ENCODE assay signal across 1 cellular context in the genomic region with DNA sequence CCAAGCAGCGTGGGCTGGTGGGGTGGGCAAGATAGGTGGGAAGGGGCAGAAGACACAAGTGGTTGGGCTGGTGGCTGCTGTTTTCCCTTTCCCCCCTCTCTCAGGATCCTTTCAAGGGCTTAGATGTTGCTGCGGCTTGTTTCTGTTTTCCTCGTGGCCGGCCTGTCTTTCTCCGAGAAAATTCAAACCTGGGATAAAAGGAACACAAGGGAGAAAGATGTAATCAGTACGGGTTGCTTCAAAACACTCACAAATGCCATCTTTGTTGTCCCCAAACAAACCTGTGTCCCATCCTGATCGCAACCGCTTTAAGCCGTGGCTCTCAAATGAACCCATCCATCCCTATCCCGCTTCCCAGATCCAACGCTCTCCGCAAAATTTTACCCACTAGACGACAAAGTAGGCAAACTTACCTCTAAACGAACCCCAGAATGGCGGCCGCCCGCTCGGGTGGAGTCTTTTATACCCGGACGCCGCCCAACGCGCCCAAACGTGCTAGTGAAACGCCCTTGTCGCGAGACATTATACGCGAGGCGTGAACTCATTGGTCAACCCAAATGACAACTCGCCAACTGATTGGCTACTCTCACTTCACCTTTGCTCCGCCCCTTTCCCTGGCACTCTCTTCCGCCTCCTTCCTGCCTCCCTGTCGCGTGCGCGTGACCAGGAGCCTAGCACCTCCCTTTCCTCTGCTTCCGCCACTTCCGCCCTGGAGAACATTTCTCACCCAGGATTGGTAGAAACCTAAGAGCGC.
A peak's percentile ranks its signal among the peaks of the same experiment; 100 is the strongest.
TF ChIP-seq lines count a peak whose summit lies in the region.

A gene (minus strand): TSS at position 433 of the 754 bp plus-strand sequence. CDS start 7,299 bp downstream, outside the sequence.

TF ChIP-seq in HepG2, 621 proteins besides CTCF, POLR2A, EP300 and RAD21 (continued from another document and continues in another):
- TF ChIP-seq, protein P1, sequence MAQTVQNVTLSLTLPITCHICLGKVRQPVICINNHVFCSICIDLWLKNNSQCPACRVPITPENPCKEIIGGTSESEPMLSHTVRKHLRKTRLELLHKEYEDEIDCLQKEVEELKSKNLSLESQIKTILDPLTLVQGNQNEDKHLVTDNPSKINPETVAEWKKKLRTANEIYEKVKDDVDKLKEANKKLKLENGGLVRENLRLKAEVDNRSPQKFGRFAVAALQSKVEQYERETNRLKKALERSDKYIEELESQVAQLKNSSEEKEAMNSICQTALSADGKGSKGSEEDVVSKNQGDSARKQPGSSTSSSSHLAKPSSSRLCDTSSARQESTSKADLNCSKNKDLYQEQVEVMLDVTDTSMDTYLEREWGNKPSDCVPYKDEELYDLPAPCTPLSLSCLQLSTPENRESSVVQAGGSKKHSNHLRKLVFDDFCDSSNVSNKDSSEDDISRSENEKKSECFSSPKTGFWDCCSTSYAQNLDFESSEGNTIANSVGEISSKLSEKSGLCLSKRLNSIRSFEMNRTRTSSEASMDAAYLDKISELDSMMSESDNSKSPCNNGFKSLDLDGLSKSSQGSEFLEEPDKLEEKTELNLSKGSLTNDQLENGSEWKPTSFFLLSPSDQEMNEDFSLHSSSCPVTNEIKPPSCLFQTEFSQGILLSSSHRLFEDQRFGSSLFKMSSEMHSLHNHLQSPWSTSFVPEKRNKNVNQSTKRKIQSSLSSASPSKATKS (CRISPR knock-in tag; IDR thresholded peaks at IDR 0.05): no peak
- TF ChIP-seq, protein P2, sequence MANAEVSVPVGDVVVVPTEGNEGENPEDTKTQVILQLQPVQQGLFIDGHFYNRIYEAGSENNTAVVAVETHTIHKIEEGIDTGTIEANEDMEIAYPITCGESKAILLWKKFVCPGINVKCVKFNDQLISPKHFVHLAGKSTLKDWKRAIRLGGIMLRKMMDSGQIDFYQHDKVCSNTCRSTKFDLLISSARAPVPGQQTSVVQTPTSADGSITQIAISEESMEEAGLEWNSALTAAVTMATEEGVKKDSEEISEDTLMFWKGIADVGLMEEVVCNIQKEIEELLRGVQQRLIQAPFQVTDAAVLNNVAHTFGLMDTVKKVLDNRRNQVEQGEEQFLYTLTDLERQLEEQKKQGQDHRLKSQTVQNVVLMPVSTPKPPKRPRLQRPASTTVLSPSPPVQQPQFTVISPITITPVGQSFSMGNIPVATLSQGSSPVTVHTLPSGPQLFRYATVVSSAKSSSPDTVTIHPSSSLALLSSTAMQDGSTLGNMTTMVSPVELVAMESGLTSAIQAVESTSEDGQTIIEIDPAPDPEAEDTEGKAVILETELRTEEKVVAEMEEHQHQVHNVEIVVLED (CRISPR knock-in tag; IDR thresholded peaks at IDR 0.05; ENCODE audit: borderline replicate concordance): peak; percentile 97
- TF ChIP-seq ZNF549 (CRISPR knock-in tag; IDR thresholded peaks at IDR 0.05) (no peak), ZNF780A (CRISPR knock-in tag; IDR thresholded peaks at IDR 0.05) (no peak), ZNF83 (CRISPR knock-in tag; IDR thresholded peaks at IDR 0.05; ENCODE audit: borderline replicate concordance) (0 out of 2 replicates have a peak, but pooled peaks have one; percentile 87), DNMT3B (CRISPR knock-in tag; conservative IDR thresholded peaks at IDR 0.05) (peak; percentile 90; the same call in 1 of the 2 replicates), SAFB2 (CRISPR knock-in tag; IDR thresholded peaks at IDR 0.05; ENCODE audit: borderline replicate concordance, low read depth) (0 out of 2 replicates have a peak, but pooled peaks have one; percentile 83), MYNN (CRISPR knock-in tag; IDR thresholded peaks at IDR 0.05; ENCODE audit: low read depth) (peak; percentile 64; the same call in 1 of the 2 replicates), ZNF556 (CRISPR knock-in tag; IDR thresholded peaks at IDR 0.05; ENCODE audit: borderline replicate concordance) (no peak), RARA (CRISPR knock-in tag; IDR thresholded peaks at IDR 0.05) (peak; percentile 48; the same call in 1 of the 2 replicates), REPIN1 (CRISPR knock-in tag; IDR thresholded peaks at IDR 0.05; ENCODE audit: borderline replicate concordance, low read depth) (peak; percentile 90), THAP11 (CRISPR knock-in tag; IDR thresholded peaks at IDR 0.05) (peak; percentile 93), ZSCAN21 (CRISPR knock-in tag; IDR thresholded peaks at IDR 0.05; ENCODE audit: borderline replicate concordance) (peak; percentile 72; the same call in 1 of the 2 replicates), BRD4 (CRISPR knock-in tag; IDR thresholded peaks at IDR 0.05) (peak; percentile 90), RAD51 (IDR thresholded peaks at IDR 0.05; ENCODE audit: borderline replicate concordance) (peak; percentile 46), ARNTL (CRISPR knock-in tag; IDR thresholded peaks at IDR 0.05) (peak; percentile 92), ESRRA (CRISPR knock-in tag; IDR thresholded peaks at IDR 0.05; ENCODE audit: low read depth) (peak; percentile 25), ZNF577 (CRISPR knock-in tag; IDR thresholded peaks at IDR 0.05; ENCODE audit: borderline replicate concordance, low read depth) (no peak), ZNF569 (CRISPR knock-in tag; IDR thresholded peaks at IDR 0.05; ENCODE audit: borderline replicate concordance) (no peak), SIX1 (CRISPR knock-in tag; IDR thresholded peaks at IDR 0.05; ENCODE audit: borderline replicate concordance) (peak; percentile 33), KLF15 (CRISPR knock-in tag; IDR thresholded peaks at IDR 0.05; ENCODE audit: borderline replicate concordance) (no peak; the same call in 1 of the 2 replicates), ZNF543 (CRISPR knock-in tag; IDR thresholded peaks at IDR 0.05) (0 out of 2 replicates have a peak, but pooled peaks have one; percentile 77), CHD4 (IDR thresholded peaks at IDR 0.05; ENCODE audit: borderline replicate concordance, low read length) (no peak), ZNF30 (CRISPR knock-in tag; IDR thresholded peaks at IDR 0.05) (0 out of 2 replicates have a peak, but pooled peaks have one; percentile 19), ZNF33B (CRISPR knock-in tag; IDR thresholded peaks at IDR 0.05) (peak; percentile 89; the same call in 1 of the 2 replicates), CC2D1A (CRISPR knock-in tag; IDR thresholded peaks at IDR 0.05) (no peak), PAX8 (CRISPR knock-in tag; IDR thresholded peaks at IDR 0.05; ENCODE audit: borderline replicate concordance) (no peak), AGO1 (IDR thresholded peaks at IDR 0.05; ENCODE audit: low read depth, low read length, poor library complexity, severe bottlenecking) (no peak), ZNF670 (CRISPR knock-in tag; IDR thresholded peaks at IDR 0.05; ENCODE audit: borderline replicate concordance) (no peak; the same call in 1 of the 2 replicates), ZNF432 (CRISPR knock-in tag; IDR thresholded peaks at IDR 0.05; ENCODE audit: borderline replicate concordance) (no peak), NCOR1 (IDR thresholded peaks at IDR 0.05; ENCODE audit: borderline replicate concordance, low read length) (peak; percentile 60; the same call in 1 of the 2 replicates), GPN1 (CRISPR knock-in tag; IDR thresholded peaks at IDR 0.05; ENCODE audit: borderline replicate concordance) (no peak)
- TF ChIP-seq, protein P3, sequence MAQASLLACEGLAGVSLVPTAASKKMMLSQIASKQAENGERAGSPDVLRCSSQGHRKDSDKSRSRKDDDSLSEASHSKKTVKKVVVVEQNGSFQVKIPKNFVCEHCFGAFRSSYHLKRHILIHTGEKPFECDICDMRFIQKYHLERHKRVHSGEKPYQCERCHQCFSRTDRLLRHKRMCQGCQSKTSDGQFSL (CRISPR knock-in tag; IDR thresholded peaks at IDR 0.05): no peak
- TF ChIP-seq, protein P4, sequence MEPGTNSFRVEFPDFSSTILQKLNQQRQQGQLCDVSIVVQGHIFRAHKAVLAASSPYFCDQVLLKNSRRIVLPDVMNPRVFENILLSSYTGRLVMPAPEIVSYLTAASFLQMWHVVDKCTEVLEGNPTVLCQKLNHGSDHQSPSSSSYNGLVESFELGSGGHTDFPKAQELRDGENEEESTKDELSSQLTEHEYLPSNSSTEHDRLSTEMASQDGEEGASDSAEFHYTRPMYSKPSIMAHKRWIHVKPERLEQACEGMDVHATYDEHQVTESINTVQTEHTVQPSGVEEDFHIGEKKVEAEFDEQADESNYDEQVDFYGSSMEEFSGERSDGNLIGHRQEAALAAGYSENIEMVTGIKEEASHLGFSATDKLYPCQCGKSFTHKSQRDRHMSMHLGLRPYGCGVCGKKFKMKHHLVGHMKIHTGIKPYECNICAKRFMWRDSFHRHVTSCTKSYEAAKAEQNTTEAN (CRISPR knock-in tag; conservative IDR thresholded peaks at IDR 0.05): 0 out of 2 replicates have a peak, but pooled peaks have one; percentile 28
- TF ChIP-seq, protein P5, sequence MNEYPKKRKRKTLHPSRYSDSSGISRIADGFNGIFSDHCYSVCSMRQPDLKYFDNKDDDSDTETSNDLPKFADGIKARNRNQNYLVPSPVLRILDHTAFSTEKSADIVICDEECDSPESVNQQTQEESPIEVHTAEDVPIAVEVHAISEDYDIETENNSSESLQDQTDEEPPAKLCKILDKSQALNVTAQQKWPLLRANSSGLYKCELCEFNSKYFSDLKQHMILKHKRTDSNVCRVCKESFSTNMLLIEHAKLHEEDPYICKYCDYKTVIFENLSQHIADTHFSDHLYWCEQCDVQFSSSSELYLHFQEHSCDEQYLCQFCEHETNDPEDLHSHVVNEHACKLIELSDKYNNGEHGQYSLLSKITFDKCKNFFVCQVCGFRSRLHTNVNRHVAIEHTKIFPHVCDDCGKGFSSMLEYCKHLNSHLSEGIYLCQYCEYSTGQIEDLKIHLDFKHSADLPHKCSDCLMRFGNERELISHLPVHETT (CRISPR knock-in tag; conservative IDR thresholded peaks at IDR 0.05): peak; percentile 56; the same call in 1 of the 2 replicates
- TF ChIP-seq, protein P6, sequence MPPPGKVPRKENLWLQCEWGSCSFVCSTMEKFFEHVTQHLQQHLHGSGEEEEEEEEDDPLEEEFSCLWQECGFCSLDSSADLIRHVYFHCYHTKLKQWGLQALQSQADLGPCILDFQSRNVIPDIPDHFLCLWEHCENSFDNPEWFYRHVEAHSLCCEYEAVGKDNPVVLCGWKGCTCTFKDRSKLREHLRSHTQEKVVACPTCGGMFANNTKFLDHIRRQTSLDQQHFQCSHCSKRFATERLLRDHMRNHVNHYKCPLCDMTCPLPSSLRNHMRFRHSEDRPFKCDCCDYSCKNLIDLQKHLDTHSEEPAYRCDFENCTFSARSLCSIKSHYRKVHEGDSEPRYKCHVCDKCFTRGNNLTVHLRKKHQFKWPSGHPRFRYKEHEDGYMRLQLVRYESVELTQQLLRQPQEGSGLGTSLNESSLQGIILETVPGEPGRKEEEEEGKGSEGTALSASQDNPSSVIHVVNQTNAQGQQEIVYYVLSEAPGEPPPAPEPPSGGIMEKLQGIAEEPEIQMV (CRISPR knock-in tag; IDR thresholded peaks at IDR 0.05; ENCODE audit: low read depth): peak; percentile 71; the same call in 1 of the 2 replicates
- TF ChIP-seq, protein P7, sequence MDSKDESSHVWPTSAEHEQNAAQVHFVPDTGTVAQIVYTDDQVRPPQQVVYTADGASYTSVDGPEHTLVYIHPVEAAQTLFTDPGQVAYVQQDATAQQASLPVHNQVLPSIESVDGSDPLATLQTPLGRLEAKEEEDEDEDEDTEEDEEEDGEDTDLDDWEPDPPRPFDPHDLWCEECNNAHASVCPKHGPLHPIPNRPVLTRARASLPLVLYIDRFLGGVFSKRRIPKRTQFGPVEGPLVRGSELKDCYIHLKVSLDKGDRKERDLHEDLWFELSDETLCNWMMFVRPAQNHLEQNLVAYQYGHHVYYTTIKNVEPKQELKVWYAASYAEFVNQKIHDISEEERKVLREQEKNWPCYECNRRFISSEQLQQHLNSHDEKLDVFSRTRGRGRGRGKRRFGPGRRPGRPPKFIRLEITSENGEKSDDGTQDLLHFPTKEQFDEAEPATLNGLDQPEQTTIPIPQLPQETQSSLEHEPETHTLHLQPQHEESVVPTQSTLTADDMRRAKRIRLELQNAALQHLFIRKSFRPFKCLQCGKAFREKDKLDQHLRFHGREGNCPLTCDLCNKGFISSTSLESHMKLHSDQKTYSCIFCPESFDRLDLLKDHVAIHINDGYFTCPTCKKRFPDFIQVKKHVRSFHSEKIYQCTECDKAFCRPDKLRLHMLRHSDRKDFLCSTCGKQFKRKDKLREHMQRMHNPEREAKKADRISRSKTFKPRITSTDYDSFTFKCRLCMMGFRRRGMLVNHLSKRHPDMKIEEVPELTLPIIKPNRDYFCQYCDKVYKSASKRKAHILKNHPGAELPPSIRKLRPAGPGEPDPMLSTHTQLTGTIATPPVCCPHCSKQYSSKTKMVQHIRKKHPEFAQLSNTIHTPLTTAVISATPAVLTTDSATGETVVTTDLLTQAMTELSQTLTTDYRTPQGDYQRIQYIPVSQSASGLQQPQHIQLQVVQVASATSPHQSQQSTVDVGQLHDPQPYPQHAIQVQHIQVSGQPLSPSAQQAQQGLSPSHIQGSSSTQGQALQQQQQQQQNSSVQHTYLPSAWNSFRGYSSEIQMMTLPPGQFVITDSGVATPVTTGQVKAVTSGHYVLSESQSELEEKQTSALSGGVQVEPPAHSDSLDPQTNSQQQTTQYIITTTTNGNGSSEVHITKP (CRISPR knock-in tag; IDR thresholded peaks at IDR 0.05; ENCODE audit: low read depth): no peak; the same call in none of the 2 replicates
- TF ChIP-seq, protein P8, sequence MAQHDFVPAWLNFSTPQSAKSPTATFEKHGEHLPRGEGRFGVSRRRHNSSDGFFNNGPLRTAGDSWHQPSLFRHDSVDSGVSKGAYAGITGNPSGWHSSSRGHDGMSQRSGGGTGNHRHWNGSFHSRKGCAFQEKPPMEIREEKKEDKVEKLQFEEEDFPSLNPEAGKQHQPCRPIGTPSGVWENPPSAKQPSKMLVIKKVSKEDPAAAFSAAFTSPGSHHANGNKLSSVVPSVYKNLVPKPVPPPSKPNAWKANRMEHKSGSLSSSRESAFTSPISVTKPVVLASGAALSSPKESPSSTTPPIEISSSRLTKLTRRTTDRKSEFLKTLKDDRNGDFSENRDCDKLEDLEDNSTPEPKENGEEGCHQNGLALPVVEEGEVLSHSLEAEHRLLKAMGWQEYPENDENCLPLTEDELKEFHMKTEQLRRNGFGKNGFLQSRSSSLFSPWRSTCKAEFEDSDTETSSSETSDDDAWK (CRISPR knock-in tag; IDR thresholded peaks at IDR 0.05): no peak
- TF ChIP-seq, protein P9, sequence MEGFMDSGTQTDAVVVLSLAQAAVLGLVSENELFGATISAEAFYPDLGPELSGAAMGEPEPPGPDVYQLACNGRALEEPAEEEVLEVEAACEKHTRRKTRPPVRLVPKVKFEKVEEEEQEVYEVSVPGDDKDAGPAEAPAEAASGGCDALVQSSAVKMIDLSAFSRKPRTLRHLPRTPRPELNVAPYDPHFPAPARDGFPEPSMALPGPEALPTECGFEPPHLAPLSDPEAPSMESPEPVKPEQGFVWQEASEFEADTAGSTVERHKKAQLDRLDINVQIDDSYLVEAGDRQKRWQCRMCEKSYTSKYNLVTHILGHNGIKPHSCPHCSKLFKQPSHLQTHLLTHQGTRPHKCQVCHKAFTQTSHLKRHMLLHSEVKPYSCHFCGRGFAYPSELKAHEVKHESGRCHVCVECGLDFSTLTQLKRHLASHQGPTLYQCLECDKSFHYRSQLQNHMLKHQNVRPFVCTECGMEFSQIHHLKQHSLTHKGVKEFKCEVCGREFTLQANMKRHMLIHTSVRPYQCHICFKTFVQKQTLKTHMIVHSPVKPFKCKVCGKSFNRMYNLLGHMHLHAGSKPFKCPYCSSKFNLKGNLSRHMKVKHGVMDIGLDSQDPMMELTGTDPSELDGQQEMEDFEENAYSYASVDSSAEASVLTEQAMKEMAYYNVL (CRISPR knock-in tag; IDR thresholded peaks at IDR 0.05; ENCODE audit: borderline replicate concordance): no peak; the same call in 1 of the 2 replicates
